ENCODE assay signal across 8 cellular contexts in genomic region chrX:109889289-109890006, GRCh38.
DNase-seq lines count a peak whose midpoint lies in the region; ATAC-seq and TF ChIP-seq lines count a peak whose summit lies in the region.

No MANE protein-coding gene starts in this region.

- H3K23ac ChIP-seq in mesendoderm (ENCODE audit: low read length): no peak overlapping the region

- H3K4me3 Mint-ChIP-seq in activated B cell treated with CpG ODN at 0.5 μM for 24 hours: peak overlapping the region; percentile 58

- H4K5ac ChIP-seq in mesendoderm (ENCODE audit: low read length): no peak overlapping the region

- H2AK5ac ChIP-seq in mesendoderm (ENCODE audit: low read length): no peak overlapping the region

- H3K27me3 ChIP-seq in mesendoderm (ENCODE audit: insufficient read depth, low read length, poor library complexity): no peaks in the 10 kb centered on the region

- H4K8ac ChIP-seq in mesendoderm (ENCODE audit: low read depth, low read length): no peak overlapping the region

- no peaks in the 10 kb centered on the region for H3K79me2 ChIP-seq in mesendoderm (ENCODE audit: control insufficient read depth, insufficient read depth, low read length)

- TF ChIP-seq CTCF in GM12864 (IDR thresholded peaks at IDR 0.05; ENCODE audit: low read depth, low read length, missing control alignments) (no peak), activated B cell treated with CpG ODN at 0.5 μM for 24 hours (IDR thresholded peaks at IDR 0.05) (no peak)

- no peaks in the 10 kb centered on the region for H3K36me3 ChIP-seq in mesendoderm (ENCODE audit: control insufficient read depth, insufficient read depth, low read length)

- H3K4me1 ChIP-seq in mesendoderm (ENCODE audit: control insufficient read depth, low read depth, low read length): no peaks in the 10 kb centered on the region

- H3K27ac Mint-ChIP-seq in activated B cell treated with CpG ODN at 0.5 μM for 24 hours: peak overlapping the region; percentile 79

- no peak overlapping the region for H3K56ac ChIP-seq in mesendoderm (ENCODE audit: low read length)

- intact Hi-C loops in activated B cell treated with CpG ODN at 0.5 μM for 24 hours (cut with micrococcal nuclease): loop anchor here (1.0 to 10.0 kb wide), 4 partner anchors 113 to 352 kb away; partner anchors contain the start of genes ACSL4 and NXT2

- DNase-seq in GM12864 (ENCODE audit: low read depth) (peak; percentile 19), activated B cell treated with CpG ODN at 0.5 μM for 24 hours (no peak), mesendoderm (peak; percentile 15), NCI-H446 treated with DMSO at 0.1 percent for 48 hours (lab: John Stamatoyannopoulos, UW) (no peak), HuH-7.5 (ENCODE audit: low spot score) (no peak)

- no peak overlapping the region for H3K4me2 ChIP-seq in mesendoderm (ENCODE audit: low read length)

- H3K9me3 Mint-ChIP-seq in activated B cell treated with CpG ODN at 0.5 μM for 24 hours: no peaks in the 10 kb centered on the region

- peaks cover 32% of the 10 kb centered on the region for H3K4me1 Mint-ChIP-seq in activated B cell treated with CpG ODN at 0.5 μM for 24 hours

- H2BK15ac ChIP-seq in mesendoderm (replicated peaks; ENCODE audit: low read depth): no peak overlapping the region

- no peaks in the 10 kb centered on the region for H3K36me3 Mint-ChIP-seq in activated B cell treated with CpG ODN at 0.5 μM for 24 hours (ENCODE audit: low read depth)

- no peak overlapping the region for H3K9ac ChIP-seq in mesendoderm (ENCODE audit: low read length)

- no peak overlapping the region for H3K4me3 ChIP-seq in GM12864 (ENCODE audit: low read depth, low read length)
- no peak overlapping the region for H3K4me3 ChIP-seq in mesendoderm (ENCODE audit: low read length)

- no peaks in the 10 kb centered on the region for H3K27me3 Mint-ChIP-seq in activated B cell treated with CpG ODN at 0.5 μM for 24 hours

- H2BK5ac ChIP-seq in mesendoderm (ENCODE audit: low read length): no peak overlapping the region

- H3K4ac ChIP-seq in mesendoderm (ENCODE audit: low read depth, low read length): no peak overlapping the region

- POLR2A ChIA-PET in activated B cell treated with CpG ODN at 0.5 μM for 24 hours (lab: Charles Lee): interaction anchor here (0.6 to 1.6 kb wide), 2 partner anchors 157 to 352 kb away, joined by 3 to 5 read pairs; partner anchors contain the start of gene NXT2

- peak; percentile 50 for ATAC-seq in HG02885 (IDR thresholded peaks at IDR 0.05; ENCODE audit: poor library complexity, unreplicated experiment)
- ATAC-seq in activated B cell treated with CpG ODN at 0.5 μM for 24 hours (ENCODE audit: low read depth): peak; percentile 76
- no peak for ATAC-seq in HG03571 (IDR thresholded peaks at IDR 0.05; ENCODE audit: unreplicated experiment)
- no peak for ATAC-seq in esophagus mucosa

- H3K79me1 ChIP-seq in mesendoderm (ENCODE audit: low read length): no peaks in the 10 kb centered on the region

- no peak overlapping the region for H3K18ac ChIP-seq in mesendoderm (ENCODE audit: low read length)

- no peak overlapping the region for H2BK120ac ChIP-seq in mesendoderm (ENCODE audit: low read depth, low read length)

- no CpG with 5 or more reads among the region's 4 CpGs for WGBS in mesendoderm (ENCODE audit: extremely low coverage, insufficient coverage, low lambda C conversion rate)

- H3K27ac ChIP-seq in mesendoderm (ENCODE audit: low read depth, low read length): no peak overlapping the region

- CTCF ChIA-PET in activated B cell treated with CpG ODN at 0.5 μM for 24 hours (lab: Charles Lee): interaction anchor here (0.8 to 5.5 kb wide), 4 partner anchors 33 to 404 kb away, joined by 3 to 54 read pairs (median 4); no protein-coding TSS in a partner anchor

Comparison
In these comparisons a context has a peak if more than half of its experiments do, and no peak if none do; other contexts are left out.
1. DNase-seq: peak in GM12864 (single experiment) and mesendoderm (single experiment); none in activated B cell treated with CpG ODN at 0.5 μM for 24 hours (single experiment), NCI-H446 treated with DMSO at 0.1 percent for 48 hours (single experiment) and HuH-7.5 (single experiment).
2. ATAC-seq: peak in HG02885 (single experiment) and activated B cell treated with CpG ODN at 0.5 μM for 24 hours (single experiment); none in HG03571 (single experiment) and esophagus mucosa (single experiment).